ENCODE assay signal across 15 cellular contexts in the genomic region with DNA sequence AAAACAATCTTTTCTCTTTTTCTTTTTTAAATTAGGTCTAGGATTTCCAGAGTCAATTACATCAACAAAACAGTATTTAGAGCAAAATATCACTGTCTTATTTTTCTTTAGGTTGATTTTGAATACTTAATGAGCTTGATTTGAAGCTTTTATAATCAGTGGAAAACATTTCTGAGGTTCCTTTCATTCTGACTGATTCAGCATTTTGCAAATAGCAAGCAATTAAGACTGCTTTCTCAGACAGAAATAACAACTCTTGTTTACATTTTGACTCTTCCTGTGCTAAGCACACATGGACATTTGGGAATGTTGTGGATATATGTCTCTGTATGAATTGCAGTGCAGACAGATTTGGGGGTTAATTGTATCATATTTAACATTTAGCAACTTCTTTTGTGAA.
"Had no signal": no experiment of that assay in that cellular context is flagged by ENCODE, and none has a peak within 500 bp of the region (broad histone marks: within the 10 kb centered on the region; RNA-seq: fewer than 3 reads in every experiment).

No MANE protein-coding gene starts in this region.

- DNase-seq: activated CD4-positive, alpha-beta T cell treated with anti-CD3 and anti-CD28 coated beads for 36 hours; activated CD4-positive, alpha-beta T cell treated with anti-CD3 and anti-CD28 coated beads, Interleukin-2, amount 50 U/mL, for 48 hours; activated naive CD8-positive, alpha-beta T cell treated with anti-CD3 and anti-CD28 coated beads, Interleukin-2, amount 10 ng/mL, durations not matched to agents 7 days and 5 days; brain microvascular endothelial cell; central memory CD4-positive, alpha-beta T cell; erythroblast; gastrocnemius medialis; immature natural killer cell; naive thymus-derived CD8-positive, alpha-beta T cell; pancreas; stimulated activated CD4-positive, alpha-beta T cell treated with anti-CD3 and anti-CD28 coated beads, Interleukin-4, amount 100 ng/mL, for 1 hour; upper lobe of right lung had no signal

- H3K27ac ChIP-seq: brain microvascular endothelial cell, gastrocnemius medialis, pancreas, upper lobe of right lung had no signal

- H3K4me1 Mint-ChIP-seq: activated CD4-positive, alpha-beta T cell treated with anti-CD3 and anti-CD28 coated beads for 36 hours; activated naive CD8-positive, alpha-beta T cell treated with anti-CD3 and anti-CD28 coated beads, Interleukin-2, amount 10 ng/mL, durations not matched to agents 7 days and 5 days; immature natural killer cell; memory B cell; naive thymus-derived CD8-positive, alpha-beta T cell had no signal

- ATAC-seq: activated CD4-positive, alpha-beta T cell treated with anti-CD3 and anti-CD28 coated beads for 36 hours; gastrocnemius medialis; naive thymus-derived CD8-positive, alpha-beta T cell; pancreas; sciatic nerve; upper lobe of right lung had no signal

- H3K27ac Mint-ChIP-seq: activated CD4-positive, alpha-beta T cell treated with anti-CD3 and anti-CD28 coated beads for 36 hours; activated naive CD8-positive, alpha-beta T cell treated with anti-CD3 and anti-CD28 coated beads, Interleukin-2, amount 10 ng/mL, durations not matched to agents 7 days and 5 days; memory B cell; T-helper 2 cell treated with Interferon-gamma antibody and Interleukin-4, amounts not matched to agents 5 μg/mL and 100 μg/mL, for 36 hours had no signal

- H3K9me3 ChIP-seq: gastrocnemius medialis, pancreas, upper lobe of right lung had no signal

- H3K27me3 Mint-ChIP-seq: activated CD4-positive, alpha-beta T cell treated with anti-CD3 and anti-CD28 coated beads for 36 hours; activated naive CD8-positive, alpha-beta T cell treated with anti-CD3 and anti-CD28 coated beads, Interleukin-2, amount 10 ng/mL, durations not matched to agents 7 days and 5 days; memory B cell; naive thymus-derived CD8-positive, alpha-beta T cell had no signal

- H3K4me3 Mint-ChIP-seq: activated CD4-positive, alpha-beta T cell treated with anti-CD3 and anti-CD28 coated beads for 36 hours; activated naive CD8-positive, alpha-beta T cell treated with anti-CD3 and anti-CD28 coated beads, Interleukin-2, amount 10 ng/mL, durations not matched to agents 7 days and 5 days; immature natural killer cell; memory B cell; naive thymus-derived CD8-positive, alpha-beta T cell; T-helper 2 cell treated with Interferon-gamma antibody and Interleukin-4, amounts not matched to agents 5 μg/mL and 100 μg/mL, for 36 hours had no signal
